Comparison of ENCODE assay signal across 1 cellular context in the genomic region with DNA sequence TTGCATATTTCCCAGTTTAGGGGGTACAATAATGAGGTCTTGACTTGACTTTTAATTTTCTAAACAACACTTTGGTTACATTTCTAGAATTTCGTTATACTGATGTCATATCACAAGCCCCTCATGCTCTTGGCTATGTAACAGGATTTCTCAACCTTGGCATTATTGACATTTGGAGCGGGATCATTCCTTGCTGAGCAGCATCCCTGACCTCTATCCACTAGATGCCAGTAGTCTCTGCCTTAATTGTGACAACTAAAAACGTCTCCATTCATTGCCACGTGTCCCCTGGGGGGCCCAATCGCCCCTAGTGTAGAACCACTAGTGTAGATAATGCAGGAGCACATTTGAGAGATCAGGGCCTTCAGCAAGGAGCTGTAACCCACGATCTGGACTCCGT.
TF ChIP-seq lines count a peak whose summit lies in the region.

No MANE protein-coding gene starts in this region.

TF ChIP-seq in GM23338, 12 proteins besides CTCF, POLR2A, EP300 and RAD21 (continued from another document):
- TF ChIP-seq, protein P1, sequence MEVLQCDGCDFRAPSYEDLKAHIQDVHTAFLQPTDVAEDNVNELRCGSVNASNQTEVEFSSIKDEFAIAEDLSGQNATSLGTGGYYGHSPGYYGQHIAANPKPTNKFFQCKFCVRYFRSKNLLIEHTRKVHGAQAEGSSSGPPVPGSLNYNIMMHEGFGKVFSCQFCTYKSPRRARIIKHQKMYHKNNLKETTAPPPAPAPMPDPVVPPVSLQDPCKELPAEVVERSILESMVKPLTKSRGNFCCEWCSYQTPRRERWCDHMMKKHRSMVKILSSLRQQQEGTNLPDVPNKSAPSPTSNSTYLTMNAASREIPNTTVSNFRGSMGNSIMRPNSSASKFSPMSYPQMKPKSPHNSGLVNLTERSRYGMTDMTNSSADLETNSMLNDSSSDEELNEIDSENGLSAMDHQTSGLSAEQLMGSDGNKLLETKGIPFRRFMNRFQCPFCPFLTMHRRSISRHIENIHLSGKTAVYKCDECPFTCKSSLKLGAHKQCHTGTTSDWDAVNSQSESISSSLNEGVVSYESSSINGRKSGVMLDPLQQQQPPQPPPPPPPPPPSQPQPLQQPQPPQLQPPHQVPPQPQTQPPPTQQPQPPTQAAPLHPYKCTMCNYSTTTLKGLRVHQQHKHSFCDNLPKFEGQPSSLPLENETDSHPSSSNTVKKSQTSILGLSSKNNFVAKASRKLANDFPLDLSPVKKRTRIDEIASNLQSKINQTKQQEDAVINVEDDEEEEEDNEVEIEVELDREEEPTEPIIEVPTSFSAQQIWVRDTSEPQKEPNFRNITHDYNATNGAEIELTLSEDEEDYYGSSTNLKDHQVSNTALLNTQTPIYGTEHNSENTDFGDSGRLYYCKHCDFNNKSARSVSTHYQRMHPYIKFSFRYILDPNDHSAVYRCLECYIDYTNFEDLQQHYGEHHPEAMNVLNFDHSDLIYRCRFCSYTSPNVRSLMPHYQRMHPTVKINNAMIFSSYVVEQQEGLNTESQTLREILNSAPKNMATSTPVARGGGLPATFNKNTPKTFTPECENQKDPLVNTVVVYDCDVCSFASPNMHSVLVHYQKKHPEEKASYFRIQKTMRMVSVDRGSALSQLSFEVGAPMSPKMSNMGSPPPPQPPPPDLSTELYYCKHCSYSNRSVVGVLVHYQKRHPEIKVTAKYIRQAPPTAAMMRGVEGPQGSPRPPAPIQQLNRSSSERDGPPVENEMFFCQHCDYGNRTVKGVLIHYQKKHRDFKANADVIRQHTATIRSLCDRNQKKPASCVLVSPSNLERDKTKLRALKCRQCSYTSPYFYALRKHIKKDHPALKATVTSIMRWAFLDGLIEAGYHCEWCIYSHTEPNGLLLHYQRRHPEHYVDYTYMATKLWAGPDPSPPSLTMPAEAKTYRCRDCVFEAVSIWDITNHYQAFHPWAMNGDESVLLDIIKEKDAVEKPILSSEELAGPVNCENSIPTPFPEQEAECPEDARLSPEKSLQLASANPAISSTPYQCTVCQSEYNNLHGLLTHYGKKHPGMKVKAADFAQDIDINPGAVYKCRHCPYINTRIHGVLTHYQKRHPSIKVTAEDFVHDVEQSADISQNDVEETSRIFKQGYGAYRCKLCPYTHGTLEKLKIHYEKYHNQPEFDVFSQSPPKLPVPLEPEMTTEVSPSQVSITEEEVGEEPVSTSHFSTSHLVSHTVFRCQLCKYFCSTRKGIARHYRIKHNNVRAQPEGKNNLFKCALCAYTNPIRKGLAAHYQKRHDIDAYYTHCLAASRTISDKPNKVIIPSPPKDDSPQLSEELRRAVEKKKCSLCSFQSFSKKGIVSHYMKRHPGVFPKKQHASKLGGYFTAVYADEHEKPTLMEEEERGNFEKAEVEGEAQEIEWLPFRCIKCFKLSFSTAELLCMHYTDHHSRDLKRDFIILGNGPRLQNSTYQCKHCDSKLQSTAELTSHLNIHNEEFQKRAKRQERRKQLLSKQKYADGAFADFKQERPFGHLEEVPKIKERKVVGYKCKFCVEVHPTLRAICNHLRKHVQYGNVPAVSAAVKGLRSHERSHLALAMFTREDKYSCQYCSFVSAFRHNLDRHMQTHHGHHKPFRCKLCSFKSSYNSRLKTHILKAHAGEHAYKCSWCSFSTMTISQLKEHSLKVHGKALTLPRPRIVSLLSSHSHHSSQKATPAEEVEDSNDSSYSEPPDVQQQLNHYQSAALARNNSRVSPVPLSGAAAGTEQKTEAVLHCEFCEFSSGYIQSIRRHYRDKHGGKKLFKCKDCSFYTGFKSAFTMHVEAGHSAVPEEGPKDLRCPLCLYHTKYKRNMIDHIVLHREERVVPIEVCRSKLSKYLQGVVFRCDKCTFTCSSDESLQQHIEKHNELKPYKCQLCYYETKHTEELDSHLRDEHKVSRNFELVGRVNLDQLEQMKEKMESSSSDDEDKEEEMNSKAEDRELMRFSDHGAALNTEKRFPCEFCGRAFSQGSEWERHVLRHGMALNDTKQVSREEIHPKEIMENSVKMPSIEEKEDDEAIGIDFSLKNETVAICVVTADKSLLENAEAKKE (CRISPR knock-in tag; IDR thresholded peaks at IDR 0.05), result no peak
- TF ChIP-seq JUNB (IDR thresholded peaks at IDR 0.05; ENCODE audit: unreplicated experiment), result no peak
- no peak for TF ChIP-seq CREB1 (CRISPR knock-in tag; IDR thresholded peaks at IDR 0.05; ENCODE audit: low read depth)
- TF ChIP-seq, protein P2, sequence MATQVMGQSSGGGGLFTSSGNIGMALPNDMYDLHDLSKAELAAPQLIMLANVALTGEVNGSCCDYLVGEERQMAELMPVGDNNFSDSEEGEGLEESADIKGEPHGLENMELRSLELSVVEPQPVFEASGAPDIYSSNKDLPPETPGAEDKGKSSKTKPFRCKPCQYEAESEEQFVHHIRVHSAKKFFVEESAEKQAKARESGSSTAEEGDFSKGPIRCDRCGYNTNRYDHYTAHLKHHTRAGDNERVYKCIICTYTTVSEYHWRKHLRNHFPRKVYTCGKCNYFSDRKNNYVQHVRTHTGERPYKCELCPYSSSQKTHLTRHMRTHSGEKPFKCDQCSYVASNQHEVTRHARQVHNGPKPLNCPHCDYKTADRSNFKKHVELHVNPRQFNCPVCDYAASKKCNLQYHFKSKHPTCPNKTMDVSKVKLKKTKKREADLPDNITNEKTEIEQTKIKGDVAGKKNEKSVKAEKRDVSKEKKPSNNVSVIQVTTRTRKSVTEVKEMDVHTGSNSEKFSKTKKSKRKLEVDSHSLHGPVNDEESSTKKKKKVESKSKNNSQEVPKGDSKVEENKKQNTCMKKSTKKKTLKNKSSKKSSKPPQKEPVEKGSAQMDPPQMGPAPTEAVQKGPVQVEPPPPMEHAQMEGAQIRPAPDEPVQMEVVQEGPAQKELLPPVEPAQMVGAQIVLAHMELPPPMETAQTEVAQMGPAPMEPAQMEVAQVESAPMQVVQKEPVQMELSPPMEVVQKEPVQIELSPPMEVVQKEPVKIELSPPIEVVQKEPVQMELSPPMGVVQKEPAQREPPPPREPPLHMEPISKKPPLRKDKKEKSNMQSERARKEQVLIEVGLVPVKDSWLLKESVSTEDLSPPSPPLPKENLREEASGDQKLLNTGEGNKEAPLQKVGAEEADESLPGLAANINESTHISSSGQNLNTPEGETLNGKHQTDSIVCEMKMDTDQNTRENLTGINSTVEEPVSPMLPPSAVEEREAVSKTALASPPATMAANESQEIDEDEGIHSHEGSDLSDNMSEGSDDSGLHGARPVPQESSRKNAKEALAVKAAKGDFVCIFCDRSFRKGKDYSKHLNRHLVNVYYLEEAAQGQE (IDR thresholded peaks at IDR 0.05; ENCODE audit: unreplicated experiment), result no peak
- TF ChIP-seq ZNF114 (CRISPR knock-in tag; IDR thresholded peaks at IDR 0.05), result no peak
- no peak for TF ChIP-seq ZNF331 (CRISPR knock-in tag; IDR thresholded peaks at IDR 0.05; ENCODE audit: low read depth)
